In the genomic region with DNA sequence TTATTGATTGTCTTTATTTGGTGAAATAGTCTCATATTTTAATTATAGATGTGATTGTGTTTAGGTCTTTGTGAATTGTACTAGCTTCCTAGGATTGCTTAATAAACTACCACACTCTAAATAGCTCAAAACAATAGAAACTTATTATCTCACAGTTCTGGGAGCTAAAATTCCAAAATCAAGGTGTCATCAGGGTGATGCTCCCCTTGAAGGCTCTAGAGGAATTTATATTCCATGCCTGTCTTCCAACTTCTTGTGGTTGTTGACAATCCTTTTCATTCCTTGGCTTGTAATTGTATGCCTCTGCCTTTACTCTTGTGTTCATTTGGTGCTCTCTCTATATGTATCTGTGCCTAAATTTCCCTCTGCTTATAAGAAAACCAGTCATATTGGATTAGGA, we compare ENCODE assay signal across 17 cellular contexts.
A peak's percentile ranks its signal among the peaks of the same experiment; 100 is the strongest.
DNase-seq lines count a peak whose midpoint lies in the region; ATAC-seq and TF ChIP-seq lines count a peak whose summit lies in the region.
"Had no signal": no experiment of that assay in that cellular context is flagged by ENCODE, and none has a peak within 500 bp of the region (broad histone marks: within the 10 kb centered on the region; RNA-seq: fewer than 3 reads in every experiment).

No MANE protein-coding gene starts in this region.

- H3K4me3 Mint-ChIP-seq in HFFc6: no peak overlapping the region
- H3K4me3 Mint-ChIP-seq: activated CD4-positive, alpha-beta memory T cell treated with anti-CD3 and anti-CD28 coated beads for 36 hours; stimulated activated memory B cell treated with anti-CD40 and anti-IgM and Interleukin-4, amounts not matched to agents 10 μg/mL and 1 μg/mL and 100 μg/mL, for 72 hours had no signal

- peaks cover 70% of the 10 kb centered on the region for H3K4me1 Mint-ChIP-seq in HFFc6 (ENCODE audit: low read depth)
- H3K4me1 Mint-ChIP-seq: stimulated activated memory B cell treated with anti-CD40 and anti-IgM and Interleukin-4, amounts not matched to agents 10 μg/mL and 1 μg/mL and 100 μg/mL, for 72 hours had no signal

- H3K27me3 Mint-ChIP-seq in HFFc6 (ENCODE audit: insufficient read depth): no peaks in the 10 kb centered on the region

- H3K36me3 Mint-ChIP-seq in HFFc6 (ENCODE audit: low read depth): peaks cover 38% of the 10 kb centered on the region
- H3K36me3 Mint-ChIP-seq: activated CD4-positive, alpha-beta memory T cell treated with anti-CD3 and anti-CD28 coated beads for 36 hours; stimulated activated memory B cell treated with anti-CD40 and anti-IgM and Interleukin-4, amounts not matched to agents 10 μg/mL and 1 μg/mL and 100 μg/mL, for 72 hours had no signal

- H3K27ac Mint-ChIP-seq in HFFc6: peak overlapping the region; percentile 2; the same call in 1 of the 2 replicates
- H3K27ac Mint-ChIP-seq: activated CD4-positive, alpha-beta memory T cell treated with anti-CD3 and anti-CD28 coated beads for 36 hours; stimulated activated memory B cell treated with anti-CD40 and anti-IgM and Interleukin-4, amounts not matched to agents 10 μg/mL and 1 μg/mL and 100 μg/mL, for 72 hours had no signal

- no peak for TF ChIP-seq CTCF in HFFc6 (IDR thresholded peaks at IDR 0.05)

- H3K9me3 Mint-ChIP-seq in HFFc6: peaks cover 23% of the 10 kb centered on the region
- H3K9me3 Mint-ChIP-seq: activated CD4-positive, alpha-beta memory T cell treated with anti-CD3 and anti-CD28 coated beads for 36 hours had no signal

- DNase-seq in A172 (ENCODE audit: low spot score) (peak; percentile 87), HFFc6 (peak; percentile 36), amniotic epithelial cell (ENCODE audit: low read depth) (peak; percentile 83), glomerular visceral epithelial cell (ENCODE audit: extremely low spot score) (peak; percentile 84), SW480 (ENCODE audit: low spot score) (no peak)
- DNase-seq in activated effector memory CD4-positive, alpha-beta T cell treated with anti-CD3 and anti-CD28 coated beads, Interleukin-2, amount 50 U/mL, for 16 hours: no peak
- DNase-seq: activated CD4-positive, alpha-beta memory T cell treated with anti-CD3 and anti-CD28 coated beads for 36 hours; activated T-cell treated with anti-CD3 and anti-CD28 coated beads, Interleukin-2, amount 50 U/mL, for 48 hours; GDM1; KBM-7; left colon; NCI-H1417; NCI-H345; occipital lobe had no signal

- ATAC-seq in GM18870 (IDR thresholded peaks at IDR 0.05; ENCODE audit: unreplicated experiment) (no peak), GM19023 (IDR thresholded peaks at IDR 0.05; ENCODE audit: unreplicated experiment) (no peak)
- ATAC-seq: left colon; stimulated activated memory B cell treated with anti-CD40 and anti-IgM and Interleukin-4, amounts not matched to agents 10 μg/mL and 1 μg/mL and 100 μg/mL, for 72 hours had no signal

Comparison
In these comparisons a context has a peak if more than half of its experiments do, and no peak if none do; other contexts are left out.
1. DNase-seq: peak in A172 (single experiment), HFFc6 (single experiment), amniotic epithelial cell (single experiment) and glomerular visceral epithelial cell (single experiment); none in SW480 (single experiment) and activated effector memory CD4-positive, alpha-beta T cell treated with anti-CD3 and anti-CD28 coated beads, Interleukin-2, amount 50 U/mL, for 16 hours (single experiment).